In genomic region chr16:23821875-23822688, GRCh38 we compare ENCODE assay signal across 1 cellular context.
TF ChIP-seq lines count a peak whose summit lies in the region.

No MANE protein-coding gene starts in this region.

TF ChIP-seq in K562, 482 proteins besides CTCF, POLR2A, EP300 and RAD21 (continued from another document and continues in another):
- TF ChIP-seq NCOA1 (IDR thresholded peaks at IDR 0.05; ENCODE audit: low read depth) (peak; percentile 97), CBFA2T3 (IDR thresholded peaks at IDR 0.05) (peak; percentile 97), CBX8 (IDR thresholded peaks at IDR 0.05; ENCODE audit: borderline replicate concordance, extremely low read depth, low read depth, low read length, poor library complexity, severe bottlenecking) (no peak), STAT5B (CRISPR knock-in tag; IDR thresholded peaks at IDR 0.05) (no peak), RFX1 (IDR thresholded peaks at IDR 0.05) (no peak), CREB3L1 (IDR thresholded peaks at IDR 0.05; ENCODE audit: borderline replicate concordance, low read depth) (0 out of 2 replicates have a peak, but pooled peaks have one; percentile 64), MYBL2 (IDR thresholded peaks at IDR 0.05; ENCODE audit: low read depth) (peak; percentile 11; the same call in 1 of the 2 replicates), MYBL2 (CRISPR knock-in tag; IDR thresholded peaks at IDR 0.05; ENCODE audit: borderline replicate concordance) (no peak), TBP (optimal IDR thresholded peaks at IDR 0.05; ENCODE audit: low read depth, low read length) (no peak), DMBX1 (CRISPR knock-in tag; IDR thresholded peaks at IDR 0.05; ENCODE audit: borderline replicate concordance) (peak; percentile 73), ZNF274 (IDR thresholded peaks at IDR 0.05; ENCODE audit: borderline replicate concordance, low read depth, low read length) (no peak), ZNF146 (CRISPR knock-in tag; IDR thresholded peaks at IDR 0.05; ENCODE audit: unreplicated experiment) (no peak), RBM39 (optimal IDR thresholded peaks at IDR 0.05; ENCODE audit: low read depth, low read length) (no peak), ARID3A (IDR thresholded peaks at IDR 0.05; ENCODE audit: borderline replicate concordance, low read depth, low read length) (peak; percentile 98), HLTF (IDR thresholded peaks at IDR 0.05) (0 out of 2 replicates have a peak, but pooled peaks have one; percentile 15), FOXJ3 (CRISPR knock-in tag; IDR thresholded peaks at IDR 0.05) (no peak), ZEB2 (IDR thresholded peaks at IDR 0.05) (peak; percentile 83), SNAPC5 (CRISPR knock-in tag; IDR thresholded peaks at IDR 0.05) (no peak), HNRNPUL1 (IDR thresholded peaks at IDR 0.05; ENCODE audit: low read length) (no peak), KDM5B (IDR thresholded peaks at IDR 0.05; ENCODE audit: insufficient replicate concordance, low read depth, low read length) (no peak), RNF2 (IDR thresholded peaks at IDR 0.05) (peak; percentile 94), CREB3 (tag; conservative IDR thresholded peaks at IDR 0.05; ENCODE audit: low read depth) (0 out of 2 replicates have a peak, but pooled peaks have one; percentile 56), ZNF384 (IDR thresholded peaks at IDR 0.05; ENCODE audit: low read depth, low read length) (no peak), FOXA3 (CRISPR knock-in tag; conservative IDR thresholded peaks at IDR 0.05 in 1 of 2, IDR thresholded peaks at IDR 0.05 in 1 of 2) (no peak), ESRRA (IDR thresholded peaks at IDR 0.05; ENCODE audit: borderline replicate concordance, low read depth) (peak; percentile 99), ZFP1 (CRISPR knock-in tag; IDR thresholded peaks at IDR 0.05) (no peak), ZNF224 (CRISPR knock-in tag; IDR thresholded peaks at IDR 0.05) (no peak), SAFB2 (IDR thresholded peaks at IDR 0.05; ENCODE audit: borderline replicate concordance, low read depth, low read length, severe bottlenecking) (no peak), CREM (IDR thresholded peaks at IDR 0.05; ENCODE audit: low read depth) (peak; percentile 69), NFRKB (IDR thresholded peaks at IDR 0.05; ENCODE audit: low read depth) (peak; percentile 42; the same call in 1 of the 2 replicates), SMAD1 (IDR thresholded peaks at IDR 0.05; ENCODE audit: low read depth, low read length, partially characterized antibody) (no peak), EP400 (IDR thresholded peaks at IDR 0.05) (peak; percentile 72), TRIM25 (IDR thresholded peaks at IDR 0.05; ENCODE audit: borderline replicate concordance) (no peak), EHMT2 (IDR thresholded peaks at IDR 0.05) (peak; percentile 73), ZNF134 (CRISPR knock-in tag; conservative IDR thresholded peaks at IDR 0.05) (no peak), JUN (IDR thresholded peaks at IDR 0.05; ENCODE audit: borderline replicate concordance, low read depth, low read length) (peak; percentile 64; the same call in 1 of the 2 replicates), JUN (CRISPR knock-in tag; IDR thresholded peaks at IDR 0.05; ENCODE audit: borderline replicate concordance) (no peak), ILF3 (IDR thresholded peaks at IDR 0.05; ENCODE audit: borderline replicate concordance) (no peak), ZBED1 (IDR thresholded peaks at IDR 0.05) (no peak), FOXM1 (IDR thresholded peaks at IDR 0.05; ENCODE audit: low read depth) (peak; percentile 52; the same call in 1 of the 2 replicates), FOXM1 (CRISPR knock-in tag; IDR thresholded peaks at IDR 0.05; ENCODE audit: low read depth) (no peak), ZNF699 (CRISPR knock-in tag; IDR thresholded peaks at IDR 0.05; ENCODE audit: insufficient replicate concordance) (no peak), SMAD4 (CRISPR knock-in tag; conservative IDR thresholded peaks at IDR 0.05) (peak; percentile 77), TFAP4 (CRISPR knock-in tag; IDR thresholded peaks at IDR 0.05; ENCODE audit: borderline replicate concordance) (peak; percentile 34; the same call in 1 of the 2 replicates), STAG1 (CRISPR knock-in tag; IDR thresholded peaks at IDR 0.05; ENCODE audit: borderline replicate concordance) (no peak), MTA1 (IDR thresholded peaks at IDR 0.05; ENCODE audit: borderline replicate concordance) (peak; percentile 49; the same call in 1 of the 2 replicates), CGGBP1 (CRISPR knock-in tag; IDR thresholded peaks at IDR 0.05) (no peak), ZFX (CRISPR knock-in tag; IDR thresholded peaks at IDR 0.05) (no peak), THRAP3 (IDR thresholded peaks at IDR 0.05; ENCODE audit: borderline replicate concordance) (no peak), NCOA2 (IDR thresholded peaks at IDR 0.05; ENCODE audit: partially characterized antibody in 2 of 2) (peak; percentile 92 to 93), RFX5 (IDR thresholded peaks at IDR 0.05; ENCODE audit: low read depth, low read length) (no peak), MXI1 (IDR thresholded peaks at IDR 0.05; ENCODE audit: low read depth, low read length) (0 out of 2 replicates have a peak, but pooled peaks have one; percentile 25), PBX2 (CRISPR knock-in tag; IDR thresholded peaks at IDR 0.05; ENCODE audit: low read depth) (no peak), PBX2 (tag; conservative IDR thresholded peaks at IDR 0.05; ENCODE audit: low read depth) (peak; percentile 90), MLLT1 (IDR thresholded peaks at IDR 0.05) (no peak; a peak in 1 of 4 replicates), FOXP4 (CRISPR knock-in tag; IDR thresholded peaks at IDR 0.05; ENCODE audit: borderline replicate concordance) (no peak), ZBTB33 (CRISPR knock-in tag; IDR thresholded peaks at IDR 0.05) (no peak)
